11 cellular contexts compared by ENCODE assay signal in genomic region chrX:46627700-46628405, GRCh38. TPM values are rescaled to one million over a fixed set of nuclear protein-coding genes. Genes with fewer than 3 reads are reported as not detected.
DNase-seq lines count a peak whose midpoint lies in the region; ATAC-seq and TF ChIP-seq lines count a peak whose summit lies in the region.
"Had no signal": no experiment of that assay in that cellular context is flagged by ENCODE, and none has a peak within 500 bp of the region (broad histone marks: within the 10 kb centered on the region; RNA-seq: fewer than 3 reads in every experiment).

No MANE protein-coding gene starts in this region.

- H3K36me3 ChIP-seq in transverse colon = no peaks in the 10 kb centered on the region

- WGBS in transverse colon (ENCODE audit: low coverage in 1 of 2), 2 donors = 52% methylated on average over 10 of the region's 10 CpGs; no CpG with 5 or more reads in 1 of the 2 donors

- H3K27ac Mint-ChIP-seq in activated T-cell treated with anti-CD3 and anti-CD28 coated beads, Interleukin-2, amount 50 U/mL, for 24 hours = peak overlapping the region; percentile 85

- H3K4me3 ChIP-seq in transverse colon = no peak overlapping the region
- H3K4me3 ChIP-seq: K562 had no signal

- no peaks in the 10 kb centered on the region for H3K9me3 ChIP-seq in transverse colon

- no peaks in the 10 kb centered on the region for H3K27me3 ChIP-seq in transverse colon

- no peak for TF ChIP-seq EP300 in transverse colon (IDR thresholded peaks at IDR 0.05; ENCODE audit: low read depth)

- TF ChIP-seq CTCF in transverse colon (IDR thresholded peaks at IDR 0.05) = no peak

- peaks cover 57% of the 10 kb centered on the region for H3K27me3 Mint-ChIP-seq in activated T-cell treated with anti-CD3 and anti-CD28 coated beads, Interleukin-2, amount 50 U/mL, for 24 hours

- DNase-seq in activated T-cell treated with anti-CD3 and anti-CD28 coated beads, Interleukin-2, amount 50 U/mL, for 24 hours = no peak
- no peak for DNase-seq in activated T-cell treated with anti-CD3 and anti-CD28 coated beads, Interleukin-2, amount 50 U/mL, for 48 hours
- no peak for DNase-seq in left cardiac atrium
- DNase-seq in transverse colon = no peak
- no peak for DNase-seq in central memory CD4-positive, alpha-beta T cell
- DNase-seq in SK-N-DZ (ENCODE audit: low spot score) = no peak
- DNase-seq in NCI-H1105 treated with DMSO at 0.1 percent for 48 hours (lab: John Stamatoyannopoulos, UW) = no peak
- DNase-seq: activated naive CD4-positive, alpha-beta T cell treated with Interleukin-2 at 50 U/mL for 16 hours; retina had no signal

- peaks cover 34% of the 10 kb centered on the region for H3K4me1 Mint-ChIP-seq in activated T-cell treated with anti-CD3 and anti-CD28 coated beads, Interleukin-2, amount 50 U/mL, for 24 hours (ENCODE audit: low read depth)

- H3K27ac ChIP-seq in transverse colon = peak overlapping the region in 3 of 4 donors; percentile 42 to 62 (median 45)

- in situ Hi-C loops in transverse colon (cut with MboI; ENCODE audit: low pct_ligation_motif_present in 1 of 4, low pct_unique_long_range_greater_than_20kb in 1 of 4, low sequenced_read_pairs in 3 of 4) = no loop called here

- H3K4me3 Mint-ChIP-seq in activated T-cell treated with anti-CD3 and anti-CD28 coated beads, Interleukin-2, amount 50 U/mL, for 24 hours = no peak overlapping the region

- ATAC-seq in HG03439 (IDR thresholded peaks at IDR 0.05; ENCODE audit: unreplicated experiment) = peak; percentile 21
- ATAC-seq in left cardiac atrium = peak; percentile 17 to 69
- ATAC-seq: K562 had no signal

- no peaks in the 10 kb centered on the region for H3K9me3 Mint-ChIP-seq in activated T-cell treated with anti-CD3 and anti-CD28 coated beads, Interleukin-2, amount 50 U/mL, for 24 hours

- TF ChIP-seq POLR2A in transverse colon (IDR thresholded peaks at IDR 0.05) = no peak

- H3K4me1 ChIP-seq in transverse colon = no peaks in the 10 kb centered on the region

- intact Hi-C loops in left cardiac atrium (cut with DNase I) (no loop called here), transverse colon (cut with DNase I; ENCODE audit: low total_unique reads) (no loop called here)

- peaks cover 30% of the 10 kb centered on the region for H3K36me3 Mint-ChIP-seq in activated T-cell treated with anti-CD3 and anti-CD28 coated beads, Interleukin-2, amount 50 U/mL, for 24 hours (ENCODE audit: low read depth)

RNA-seq across cellular contexts. Expression of gene CHST7, which starts 54.3 kb away (rescaled TPM):
- total RNA-seq in left cardiac atrium (10 to 100 TPM; 11.8 to 29.0 TPM), transverse colon (10 to 100 TPM in 1 of 4 donors, 1 to 10 TPM in 3; 4.9 to 10.3 (median 7.6) TPM)
- 3.4 and 3.9 TPM in 2 replicates for polyA plus RNA-seq in SK-N-DZ (2014; cell fraction: cytosol; rRNA removed)
- polyA plus RNA-seq in SK-N-DZ (2014; cell fraction: nucleus; rRNA removed) = 1.4 and 2.6 TPM in 2 replicates
